Comparison of ENCODE assay signal across 10 cellular contexts in genomic region chr10:4807803-4808507, GRCh38. TPM values are rescaled to one million over a fixed set of nuclear protein-coding genes. Genes with fewer than 3 reads are reported as not detected.
DNase-seq lines count a peak whose midpoint lies in the region; ATAC-seq lines count a peak whose summit lies in the region.
"Had no signal": no experiment of that assay in that cellular context is flagged by ENCODE, and none has a peak within 500 bp of the region (broad histone marks: within the 10 kb centered on the region; RNA-seq: fewer than 3 reads in every experiment).

No MANE protein-coding gene starts in this region.

- H3K36me3 ChIP-seq in SJSA1: no peaks in the 10 kb centered on the region
- H3K36me3 ChIP-seq: ovary had no signal

- H3K27me3 Mint-ChIP-seq in effector memory CD8-positive, alpha-beta T cell: peaks cover 35 to 48% of the 10 kb centered on the region in 2 donors

- peaks cover 61% of the 10 kb centered on the region for H3K4me1 ChIP-seq in SJSA1 (replicated peaks)

- no peaks in the 10 kb centered on the region for H3K9me3 ChIP-seq in SJSA1 (replicated peaks)
- H3K9me3 ChIP-seq: ovary had no signal

- H3K4me3 ChIP-seq in SJSA1: no peak overlapping the region
- H3K4me3 ChIP-seq: ovary had no signal

- no peaks in the 10 kb centered on the region for H3K27me3 ChIP-seq in SJSA1 (replicated peaks)
- H3K27me3 ChIP-seq: ovary had no signal

- DNase-seq in GM04504 (ENCODE audit: low read depth) (peak; percentile 54), SJSA1 (ENCODE audit: low read depth in 1 of 2, low spot score in 2 of 2) (peak; percentile 65 to 93), kidney tubule cell (ENCODE audit: low spot score) (peak; percentile 96), amygdala (lab: John Stamatoyannopoulos, UW) (no peak), NCI-H2029 treated with DMSO at 0.1 percent for 48 hours (lab: John Stamatoyannopoulos, UW) (no peak)
- no peak for DNase-seq in effector memory CD8-positive, alpha-beta T cell
- DNase-seq in stimulated activated CD4-positive, alpha-beta T cell treated with anti-CD3 and anti-CD28 coated beads, Interleukin-4, amount 100 ng/mL, for 4 hours: no peak
- DNase-seq: ovary; stimulated activated naive CD8-positive, alpha-beta T cell treated with anti-CD3 and anti-CD28 coated beads, Interleukin-15, amount 100 ng/mL, for 72 hours had no signal

- no peaks in the 10 kb centered on the region for H3K4me1 Mint-ChIP-seq in effector memory CD8-positive, alpha-beta T cell (ENCODE audit: low read depth in 2 of 2)
- H3K4me1 Mint-ChIP-seq: stimulated activated naive CD8-positive, alpha-beta T cell treated with anti-CD3 and anti-CD28 coated beads, Interleukin-15, amount 100 ng/mL, for 72 hours had no signal

- H3K36me3 Mint-ChIP-seq in effector memory CD8-positive, alpha-beta T cell (ENCODE audit: insufficient read depth): peaks cover 2% of the 10 kb centered on the region

- no peak overlapping the region for H3K4me3 Mint-ChIP-seq in effector memory CD8-positive, alpha-beta T cell
- H3K4me3 Mint-ChIP-seq: stimulated activated naive CD8-positive, alpha-beta T cell treated with anti-CD3 and anti-CD28 coated beads, Interleukin-15, amount 100 ng/mL, for 72 hours had no signal

- peak overlapping the region; percentile 98 for H3K27ac ChIP-seq in SJSA1
- H3K27ac ChIP-seq: ovary had no signal

- ATAC-seq in HG02588 (IDR thresholded peaks at IDR 0.05; ENCODE audit: unreplicated experiment): peak; percentile 57
- ATAC-seq in effector memory CD8-positive, alpha-beta T cell (replicated peaks): no peak
- ATAC-seq: stimulated activated naive CD8-positive, alpha-beta T cell treated with anti-CD3 and anti-CD28 coated beads, Interleukin-15, amount 100 ng/mL, for 72 hours had no signal

- no peaks in the 10 kb centered on the region for H3K9me3 Mint-ChIP-seq in effector memory CD8-positive, alpha-beta T cell
- H3K9me3 Mint-ChIP-seq: stimulated activated naive CD8-positive, alpha-beta T cell treated with anti-CD3 and anti-CD28 coated beads, Interleukin-15, amount 100 ng/mL, for 72 hours had no signal

- H3K27ac Mint-ChIP-seq in effector memory CD8-positive, alpha-beta T cell: no peak overlapping the region
- H3K27ac Mint-ChIP-seq: stimulated activated naive CD8-positive, alpha-beta T cell treated with anti-CD3 and anti-CD28 coated beads, Interleukin-15, amount 100 ng/mL, for 72 hours had no signal

RNA-seq across cellular contexts. Expression of gene AKR1E2, which starts 18.1 kb away (rescaled TPM):
- total RNA-seq in SJSA1 (2014; rRNA removed; shearing (Covaris generic)): 17.0 and 24.5 TPM in 2 replicates

Comparison
In these comparisons a context has a peak if more than half of its experiments do, and no peak if none do; other contexts are left out.
1. DNase-seq: peak in GM04504 (single experiment), SJSA1 (2 of 2) and kidney tubule cell (single experiment); none in amygdala (0 of 56), NCI-H2029 treated with DMSO at 0.1 percent for 48 hours (single experiment), effector memory CD8-positive, alpha-beta T cell (0 of 3) and stimulated activated CD4-positive, alpha-beta T cell treated with anti-CD3 and anti-CD28 coated beads, Interleukin-4, amount 100 ng/mL, for 4 hours (0 of 2).